28 cellular contexts compared by ENCODE assay signal in genomic region chr1:147752531-147752930, GRCh38. TPM values are rescaled to one million over a fixed set of nuclear protein-coding genes. Genes with fewer than 3 reads are reported as not detected.
DNase-seq lines count a peak whose midpoint lies in the region; ATAC-seq and TF ChIP-seq lines count a peak whose summit lies in the region.
"Had no signal": no experiment of that assay in that cellular context is flagged by ENCODE, and none has a peak within 500 bp of the region (broad histone marks: within the 10 kb centered on the region; RNA-seq: fewer than 3 reads in every experiment).

No MANE protein-coding gene starts in this region.

- no peak overlapping the region for H3K9ac ChIP-seq in mammary epithelial cell (ENCODE audit: insufficient read depth, low read length)
- H3K9ac ChIP-seq: BLaER1 had no signal

- H3K4me1 Mint-ChIP-seq in MCF 10A (ENCODE audit: insufficient read depth, unreplicated experiment), result peaks cover 17% of the 10 kb centered on the region
- peaks cover 4% of the 10 kb centered on the region for H3K4me1 Mint-ChIP-seq in glutamatergic neuron (ENCODE audit: low read depth, unreplicated experiment)
- H3K4me1 Mint-ChIP-seq in activated naive CD4-positive, alpha-beta T cell treated with anti-CD3 and anti-CD28 coated beads, Interleukin-2, amount 10 ng/mL, durations not matched to agents 7 days and 5 days, result no peaks in the 10 kb centered on the region
- H3K4me1 Mint-ChIP-seq: CD14-positive monocyte; CD4-positive, alpha-beta memory T cell; CD8-positive, alpha-beta memory T cell had no signal

- no peaks in the 10 kb centered on the region for H3K27me3 ChIP-seq in mammary epithelial cell (ENCODE audit: insufficient read depth, low read length)
- no peaks in the 10 kb centered on the region for H3K27me3 ChIP-seq in esophagus muscularis mucosa
- H3K27me3 ChIP-seq: BE2C, BLaER1 had no signal

- no peaks in the 10 kb centered on the region for H3K27me3 Mint-ChIP-seq in MCF 10A (ENCODE audit: insufficient read depth, unreplicated experiment)
- H3K27me3 Mint-ChIP-seq in glutamatergic neuron (ENCODE audit: unreplicated experiment), result no peaks in the 10 kb centered on the region
- H3K27me3 Mint-ChIP-seq in activated naive CD4-positive, alpha-beta T cell treated with anti-CD3 and anti-CD28 coated beads, Interleukin-2, amount 10 ng/mL, durations not matched to agents 7 days and 5 days, result peaks cover 40% of the 10 kb centered on the region

- intact Hi-C loops in mammary epithelial cell (cut with micrococcal nuclease), result no loop called here
- intact Hi-C loops in MCF 10A (cut with micrococcal nuclease), result no loop called here
- intact Hi-C loops in esophagus muscularis mucosa (cut with DNase I), result no loop called here

- TF ChIP-seq EP300 in esophagus muscularis mucosa (IDR thresholded peaks at IDR 0.05), result no peak

- no peak overlapping the region for H3K4me3 Mint-ChIP-seq in MCF 10A (ENCODE audit: unreplicated experiment)
- H3K4me3 Mint-ChIP-seq in glutamatergic neuron (ENCODE audit: unreplicated experiment), result no peak overlapping the region
- H3K4me3 Mint-ChIP-seq in activated naive CD4-positive, alpha-beta T cell treated with anti-CD3 and anti-CD28 coated beads, Interleukin-2, amount 10 ng/mL, durations not matched to agents 7 days and 5 days, result no peak overlapping the region
- H3K4me3 Mint-ChIP-seq: CD14-positive monocyte; CD4-positive, alpha-beta memory T cell; CD4-positive, CD25-positive, alpha-beta regulatory T cell; CD8-positive, alpha-beta memory T cell had no signal

- TF ChIP-seq POLR2A in esophagus muscularis mucosa (IDR thresholded peaks at IDR 0.05; ENCODE audit: low read depth), result no peak

- no peaks in the 10 kb centered on the region for H4K20me1 ChIP-seq in mammary epithelial cell (ENCODE audit: insufficient read depth, low read length)
- H4K20me1 ChIP-seq: BLaER1 had no signal

- H3K79me2 ChIP-seq in mammary epithelial cell (ENCODE audit: insufficient read depth, low read length), result no peaks in the 10 kb centered on the region

- H3K4me3 ChIP-seq in mammary epithelial cell (replicated peaks in 1 of 3; ENCODE audit: insufficient read depth in 1 of 3, low read depth in 2 of 3, low read length in 3 of 3), result no peak overlapping the region
- no peak overlapping the region for H3K4me3 ChIP-seq in esophagus muscularis mucosa
- H3K4me3 ChIP-seq: BLaER1 had no signal

- H3K9me3 Mint-ChIP-seq in MCF 10A (ENCODE audit: unreplicated experiment), result no peaks in the 10 kb centered on the region
- no peaks in the 10 kb centered on the region for H3K9me3 Mint-ChIP-seq in glutamatergic neuron (ENCODE audit: unreplicated experiment)
- H3K9me3 Mint-ChIP-seq in activated naive CD4-positive, alpha-beta T cell treated with anti-CD3 and anti-CD28 coated beads, Interleukin-2, amount 10 ng/mL, durations not matched to agents 7 days and 5 days, result no peaks in the 10 kb centered on the region
- H3K9me3 Mint-ChIP-seq: CD4-positive, alpha-beta memory T cell; CD4-positive, CD25-positive, alpha-beta regulatory T cell; CD8-positive, alpha-beta memory T cell had no signal

- H2AFZ ChIP-seq in mammary epithelial cell (ENCODE audit: low read depth, low read length), result peak overlapping the region; percentile 57

- DNase-seq in mammary epithelial cell (no peak), MCF 10A (ENCODE audit: unreplicated experiment) (no peak), esophagus muscularis mucosa (ENCODE audit: extremely low spot score) (peak; percentile 91), glutamatergic neuron (peak; percentile 43), GM03348 (ENCODE audit: low spot score) (no peak)
- DNase-seq in activated naive CD4-positive, alpha-beta T cell treated with anti-CD3 and anti-CD28 coated beads, Interleukin-2, amount 10 ng/mL, durations not matched to agents 7 days and 5 days, result no peak
- no peak for DNase-seq in stimulated activated naive CD8-positive, alpha-beta T cell treated with anti-CD3 and anti-CD28 coated beads, Interleukin-15, Interleukin-2, amounts not matched to agents 100 U/mL and 50 U/mL, for 24 hours
- DNase-seq: 8988T; ACHN; BE2C; C1 segment of cervical spinal cord; CD4-positive, alpha-beta memory T cell; CD4-positive, CD25-positive, alpha-beta regulatory T cell; CD8-positive, alpha-beta memory T cell; COR-L47; DMS 273 treated with DMSO at 0.1 percent for 48 hours; DMS153; DMS53; DMS79; DND-41; EL; GDM1 had no signal

- 36% methylated on average over 7 of the region's 7 CpGs for WGBS in mammary epithelial cell (ENCODE audit: low coverage, missing lambda C conversion rate)
- WGBS in esophagus muscularis mucosa, result 92% methylated on average over 7 of the region's 7 CpGs

- CTCF ChIA-PET in mammary epithelial cell (lab: Charles Lee; ENCODE audit: low non-redundant PET), result no interaction called here
- CTCF ChIA-PET in MCF 10A (lab: Yijun Ruan, JAX), result interaction anchor here (0.5 to 2.0 kb wide), 9 partner anchors 13 to 1987 kb away, joined by 3 to 6 read pairs (median 3); no protein-coding TSS in a partner anchor
- CTCF ChIA-PET in activated naive CD4-positive, alpha-beta T cell treated with anti-CD3 and anti-CD28 coated beads, Interleukin-2, amount 10 ng/mL, durations not matched to agents 7 days and 5 days (lab: Charles Lee), result no interaction called here

- BruUV-seq in mammary epithelial cell (replicated peaks; lab: Mats Ljungman, UMichigan) (no TSS peak), MCF 10A (replicated peaks; lab: Mats Ljungman, UMichigan) (no TSS peak)

- H3K36me3 Mint-ChIP-seq in MCF 10A (ENCODE audit: insufficient read depth, unreplicated experiment) (no peaks in the 10 kb centered on the region), glutamatergic neuron (ENCODE audit: unreplicated experiment) (no peaks in the 10 kb centered on the region)
- no peaks in the 10 kb centered on the region for H3K36me3 Mint-ChIP-seq in activated naive CD4-positive, alpha-beta T cell treated with anti-CD3 and anti-CD28 coated beads, Interleukin-2, amount 10 ng/mL, durations not matched to agents 7 days and 5 days
- H3K36me3 Mint-ChIP-seq: CD14-positive monocyte; CD4-positive, alpha-beta memory T cell; CD4-positive, CD25-positive, alpha-beta regulatory T cell had no signal

- TF ChIP-seq CTCF in mammary epithelial cell (conservative IDR thresholded peaks at IDR 0.05 in 1 of 2, IDR thresholded peaks at IDR 0.05 in 1 of 2; ENCODE audit: extremely low read depth in 1 of 2, insufficient read depth in 1 of 2, low read depth in 1 of 2, low read length in 2 of 2) (no peak), MCF 10A (IDR thresholded peaks at IDR 0.05; ENCODE audit: unreplicated experiment) (no peak), esophagus muscularis mucosa (IDR thresholded peaks at IDR 0.05) (no peak), glutamatergic neuron (IDR thresholded peaks at IDR 0.05; ENCODE audit: partially characterized antibody, unreplicated experiment) (no peak)

- H3K27ac ChIP-seq in mammary epithelial cell (ENCODE audit: insufficient read depth, low read depth, low read length) (no peak overlapping the region), esophagus muscularis mucosa (replicated peaks in 1 of 4) (no peak overlapping the region)
- H3K27ac ChIP-seq: BLaER1 had no signal

- in situ Hi-C loops in mammary epithelial cell (cut with MboI; ENCODE audit: low sequenced_read_pairs in 2 of 2), result no loop called here

- peaks cover 53% of the 10 kb centered on the region for H3K4me1 ChIP-seq in mammary epithelial cell (ENCODE audit: insufficient read depth, low read length)
- peaks cover 9 to 13% (median 10%) of the 10 kb centered on the region in 4 donors for H3K4me1 ChIP-seq in esophagus muscularis mucosa
- H3K4me1 ChIP-seq: BE2C had no signal

- POLR2A ChIA-PET in MCF 10A (lab: Yijun Ruan, JAX), result interaction anchor here (0.8 to 1.1 kb wide), 2 partner anchors 11 to 82 kb away, joined by 3 to 4 read pairs; partner anchors contain the start of gene ACP6

- H3K9me3 ChIP-seq in mammary epithelial cell (replicated peaks; ENCODE audit: insufficient read depth, low read length) (no peaks in the 10 kb centered on the region), esophagus muscularis mucosa (no peaks in the 10 kb centered on the region)
- H3K9me3 ChIP-seq: BE2C, BLaER1 had no signal

- H3K27ac Mint-ChIP-seq in MCF 10A (ENCODE audit: low read depth, unreplicated experiment) (no peak overlapping the region), glutamatergic neuron (ENCODE audit: unreplicated experiment) (no peak overlapping the region)
- H3K27ac Mint-ChIP-seq in activated naive CD4-positive, alpha-beta T cell treated with anti-CD3 and anti-CD28 coated beads, Interleukin-2, amount 10 ng/mL, durations not matched to agents 7 days and 5 days, result no peak overlapping the region
- H3K27ac Mint-ChIP-seq: CD14-positive monocyte; CD4-positive, alpha-beta memory T cell; CD8-positive, alpha-beta memory T cell had no signal

- H3K4me2 ChIP-seq in mammary epithelial cell (ENCODE audit: insufficient read depth, low read depth, low read length), result no peak overlapping the region
- H3K4me2 ChIP-seq: BLaER1 had no signal

- dilution Hi-C loops in mammary epithelial cell (cut with HindIII; ENCODE audit: low sequenced_read_pairs), result no loop called here

- ATAC-seq in stimulated activated naive CD8-positive, alpha-beta T cell treated with anti-CD3 and anti-CD28 coated beads, Interleukin-15, Interleukin-2, amounts not matched to agents 100 U/mL and 50 U/mL, for 24 hours, result no peak

- H3K36me3 ChIP-seq in mammary epithelial cell (ENCODE audit: insufficient read depth, low read length), result no peaks in the 10 kb centered on the region
- no peaks in the 10 kb centered on the region for H3K36me3 ChIP-seq in esophagus muscularis mucosa
- H3K36me3 ChIP-seq: BE2C, BLaER1 had no signal

RNA-seq across cellular contexts. Expression of gene GJA5, which starts 7.9 kb away (rescaled TPM):
- total RNA-seq in mammary epithelial cell, result 100 to 1,000 TPM in 1 of 2 donors, 10 to 100 TPM in 1; 17.0 to 255 TPM
- 27.4 TPM for polyA plus RNA-seq in mammary epithelial cell
- 17.0 TPM for polyA minus RNA-seq in mammary epithelial cell
- total RNA-seq in MCF 10A (2022), result 0.28 TPM in 1 of 2 replicates, not detected in the other
- total RNA-seq in esophagus muscularis mucosa, result 10 to 100 TPM in 3 of 4 donors, 1 to 10 TPM in 1; 9.8 to 14.6 (median 12.0) TPM
- not detected for total RNA-seq in glutamatergic neuron (ENCODE audit: unreplicated experiment)
- total RNA-seq: A673; CD4-positive, alpha-beta memory T cell; CD4-positive, CD25-positive, alpha-beta regulatory T cell; CD8-positive, alpha-beta memory T cell; Daoy; G401 had no signal
- polyA plus RNA-seq: AG04450; CD14-positive monocyte; CD4-positive, alpha-beta memory T cell; CD4-positive, CD25-positive, alpha-beta regulatory T cell; CD8-positive, alpha-beta memory T cell had no signal

Comparison
In these comparisons a context has a peak if more than half of its experiments do, and no peak if none do; other contexts are left out.
1. DNase-seq: peak in esophagus muscularis mucosa (single experiment) and glutamatergic neuron (single experiment); none in mammary epithelial cell (single experiment), MCF 10A (single experiment), activated naive CD4-positive, alpha-beta T cell treated with anti-CD3 and anti-CD28 coated beads, Interleukin-2, amount 10 ng/mL, durations not matched to agents 7 days and 5 days (single experiment), stimulated activated naive CD8-positive, alpha-beta T cell treated with anti-CD3 and anti-CD28 coated beads, Interleukin-15, Interleukin-2, amounts not matched to agents 100 U/mL and 50 U/mL, for 24 hours (single experiment) and GM03348 (single experiment).